Comparison of ENCODE assay signal across 1 cellular context in the genomic region with DNA sequence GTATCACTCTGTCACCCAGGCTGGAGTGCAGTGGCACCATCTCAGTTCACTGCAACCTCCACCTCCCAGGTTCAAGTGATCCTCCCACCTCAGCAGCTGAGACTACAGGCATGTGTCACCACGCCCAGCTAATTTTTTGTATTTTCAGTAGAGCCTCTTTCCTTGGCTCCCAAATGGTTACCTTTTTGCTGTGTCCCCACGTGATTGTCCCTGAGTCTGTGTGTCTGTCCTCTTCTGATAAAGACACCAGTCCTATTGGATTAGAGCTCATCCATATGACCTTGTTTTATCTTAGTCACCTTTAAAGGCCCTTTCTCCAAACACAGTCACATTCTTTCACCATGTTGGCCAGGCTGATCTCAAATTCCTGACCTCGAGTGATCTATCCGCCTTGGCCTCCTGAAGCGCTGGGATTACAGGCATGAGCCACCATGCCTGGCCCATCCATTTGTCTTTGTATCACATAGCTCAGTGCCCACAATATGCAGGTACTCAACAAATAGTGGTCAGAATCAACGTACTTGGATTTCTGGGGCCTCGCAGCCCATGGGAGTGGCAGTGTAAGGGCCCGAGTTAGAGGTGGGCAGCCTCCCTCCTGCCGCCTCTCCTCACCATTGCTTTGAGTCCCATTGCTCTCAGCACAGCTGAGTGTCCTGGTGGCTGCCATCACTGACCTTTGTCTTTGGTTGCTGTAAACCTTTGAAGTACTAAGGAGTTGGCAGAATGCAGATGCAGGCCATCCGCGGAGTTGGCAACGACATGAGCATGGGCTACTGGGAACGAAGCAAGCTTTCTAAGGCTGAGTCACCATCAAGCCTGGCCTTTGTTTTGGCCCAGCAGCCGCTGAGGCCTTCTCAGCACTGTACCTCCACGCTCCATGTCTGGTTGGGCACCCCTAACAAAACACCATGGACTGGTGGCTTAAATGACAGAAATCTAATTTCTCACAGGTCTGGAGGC.
TF ChIP-seq lines count a peak whose summit lies in the region.

No MANE protein-coding gene starts in this region.

TF ChIP-seq in K562, 482 proteins besides CTCF, POLR2A, EP300 and RAD21 (continued from another document):
- TF ChIP-seq ZNF395 (CRISPR knock-in tag; IDR thresholded peaks at IDR 0.05): peak; percentile 62; the same call in 1 of the 2 replicates
- no peak for TF ChIP-seq ZBTB34 (CRISPR knock-in tag; IDR thresholded peaks at IDR 0.05)
- no peak for TF ChIP-seq CBX8 (IDR thresholded peaks at IDR 0.05; ENCODE audit: borderline replicate concordance, extremely low read depth, low read depth, low read length, poor library complexity, severe bottlenecking)
- TF ChIP-seq CHCHD3 (CRISPR knock-in tag; IDR thresholded peaks at IDR 0.05): no peak
- no peak for TF ChIP-seq HNRNPLL (IDR thresholded peaks at IDR 0.05; ENCODE audit: low read depth, low read length, poor library complexity, severe bottlenecking)
- no peak for TF ChIP-seq MED1 (CRISPR knock-in tag; IDR thresholded peaks at IDR 0.05; ENCODE audit: borderline replicate concordance)
- peak; percentile 74; the same call in 1 of the 2 replicates for TF ChIP-seq BHLHE40 (IDR thresholded peaks at IDR 0.05; ENCODE audit: low read length)
- TF ChIP-seq YY1 (IDR thresholded peaks at IDR 0.05; ENCODE audit: borderline replicate concordance in 1 of 3, control insufficient read depth in 1 of 3, extremely low read depth in 1 of 3, insufficient read depth in 3 of 3, insufficient read length in 1 of 3, insufficient replicate concordance in 2 of 3, low read depth in 1 of 3, low read length in 2 of 3): no peak
- no peak for TF ChIP-seq ZNF561 (CRISPR knock-in tag; conservative IDR thresholded peaks at IDR 0.05)
- no peak for TF ChIP-seq NFE2L1 (tag; IDR thresholded peaks at IDR 0.05; ENCODE audit: borderline replicate concordance, low read depth)
- TF ChIP-seq KLF13 (tag; IDR thresholded peaks at IDR 0.05; ENCODE audit: borderline replicate concordance, low read depth): no peak
- TF ChIP-seq ZFP30 (CRISPR knock-in tag; IDR thresholded peaks at IDR 0.05; ENCODE audit: borderline replicate concordance): no peak
- TF ChIP-seq TRIM24 (IDR thresholded peaks at IDR 0.05): peak; percentile 60 to 65; a peak in 2 of 4 replicates
- peak; percentile 76 for TF ChIP-seq TEAD4 (IDR thresholded peaks at IDR 0.05; ENCODE audit: low read length)
- no peak for TF ChIP-seq TEAD4 (CRISPR knock-in tag; IDR thresholded peaks at IDR 0.05; ENCODE audit: borderline replicate concordance)
- no peak for TF ChIP-seq ZNF699 (CRISPR knock-in tag; IDR thresholded peaks at IDR 0.05; ENCODE audit: insufficient replicate concordance)
